ENCODE assay signal across 8 cellular contexts in the genomic region with DNA sequence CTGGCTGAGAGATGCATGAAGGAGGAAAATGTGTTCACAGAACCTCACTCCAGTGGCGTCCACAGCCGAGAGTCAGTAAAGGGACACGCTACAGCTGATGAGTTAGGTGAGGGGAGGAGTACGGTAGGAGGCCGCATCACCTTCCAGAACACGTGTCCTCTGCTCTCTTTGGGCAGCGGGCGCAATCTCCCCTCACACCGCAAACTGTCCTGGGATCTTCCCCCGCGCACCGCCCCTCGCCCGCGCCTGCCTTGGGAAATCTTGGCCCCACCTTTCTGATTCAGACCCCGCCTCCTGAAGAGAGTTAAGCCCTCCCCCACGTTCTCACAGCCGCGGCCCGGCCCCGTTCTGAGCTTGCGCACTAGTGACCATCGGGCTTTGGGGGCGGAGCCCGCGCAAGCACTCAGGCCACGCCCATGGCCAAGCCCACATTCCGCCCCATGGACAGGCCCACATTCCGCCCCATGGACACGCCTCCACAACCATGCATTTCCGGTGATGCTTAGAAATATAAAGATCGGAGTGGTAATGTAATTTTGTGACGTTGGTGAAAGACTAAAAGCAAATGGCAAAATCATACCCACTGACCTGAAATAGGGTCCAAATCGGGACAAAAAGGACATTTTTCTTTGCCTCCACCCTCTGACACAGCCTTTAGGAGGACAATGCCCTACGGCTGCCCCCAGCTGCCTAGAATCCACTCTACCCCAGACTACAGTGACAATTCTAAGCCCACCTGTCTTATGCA. TPM values are rescaled to one million over a fixed set of nuclear protein-coding genes. Genes with fewer than 3 reads are reported as not detected.
DNase-seq lines count a peak whose midpoint lies in the region; ATAC-seq and FAIRE-seq lines count a peak whose summit lies in the region.

No MANE protein-coding gene starts in this region.

- H3K4me1 ChIP-seq in CD8-positive, alpha-beta memory T cell (ENCODE audit: insufficient read depth, low read length) = no peaks in the 10 kb centered on the region
- no peaks in the 10 kb centered on the region for H3K4me1 ChIP-seq in mesodermal cell (ENCODE audit: control insufficient read depth, insufficient read depth, low read length, poor library complexity, severe bottlenecking)

- no peak for FAIRE-seq in HTR-8/SVneo (lab: Jason Lieb, UNC)
- FAIRE-seq in endometrium (lab: Jason Lieb, UNC) = peak; percentile 90

- peak overlapping the region in 5 of 8 donors; percentile 24 to 86 (median 42) for H3K27ac Mint-ChIP-seq in CD8-positive, alpha-beta memory T cell

- peaks cover 9 to 15% (median 13%) of the 10 kb centered on the region in 3 donors for H3K4me1 Mint-ChIP-seq in CD8-positive, alpha-beta memory T cell

- peaks cover 0 to 10% of the 10 kb centered on the region in 2 donors for H3K27me3 Mint-ChIP-seq in CD8-positive, alpha-beta memory T cell

- H3K9me3 ChIP-seq in CD8-positive, alpha-beta memory T cell (ENCODE audit: low read length) = no peaks in the 10 kb centered on the region
- no peaks in the 10 kb centered on the region for H3K9me3 ChIP-seq in mesodermal cell (ENCODE audit: control insufficient read depth, low read length)

- H3K4me3 Mint-ChIP-seq in CD8-positive, alpha-beta memory T cell = peak overlapping the region; percentile 84 to 92 (median 87)

- H3K36me3 ChIP-seq in CD8-positive, alpha-beta memory T cell (ENCODE audit: insufficient read depth, low read length) = no peaks in the 10 kb centered on the region
- H3K36me3 ChIP-seq in mesodermal cell (ENCODE audit: control insufficient read depth, insufficient read depth, low read length) = no peaks in the 10 kb centered on the region

- no peak overlapping the region for H3K27ac ChIP-seq in CD8-positive, alpha-beta memory T cell (ENCODE audit: low read depth, low read length)
- H3K27ac ChIP-seq in mesodermal cell (ENCODE audit: low read depth, low read length, severe bottlenecking) = no peak overlapping the region

- POLR2A ChIA-PET in CD8-positive, alpha-beta memory T cell (lab: Charles Lee) = no interaction called here

- 0% methylated on average over 1 of the region's 35 CpGs; no CpG with 5 or more reads in 1 of the 2 experiments for WGBS in mesodermal cell (ENCODE audit: insufficient coverage in 2 of 2), 2 experiments

- peak overlapping the region; percentile 65 for H3K4me3 ChIP-seq in CD8-positive, alpha-beta memory T cell (ENCODE audit: low read length)
- H3K4me3 ChIP-seq in mesodermal cell (ENCODE audit: extremely low read depth, insufficient read depth, low read length, poor library complexity, severe bottlenecking) = peak overlapping the region; percentile 32

- no peaks in the 10 kb centered on the region for H3K9me3 Mint-ChIP-seq in CD8-positive, alpha-beta memory T cell

- ATAC-seq in GM21381 (IDR thresholded peaks at IDR 0.05; ENCODE audit: unreplicated experiment) = peak; percentile 97

- CTCF ChIA-PET in CD8-positive, alpha-beta memory T cell (lab: Charles Lee) = interaction anchor here (0.6 kb wide), 1 partner anchor 56 kb away, joined by 4 read pairs; no protein-coding TSS in a partner anchor

- no peaks in the 10 kb centered on the region for H3K36me3 Mint-ChIP-seq in CD8-positive, alpha-beta memory T cell

- H3K27me3 ChIP-seq in CD8-positive, alpha-beta memory T cell (ENCODE audit: insufficient read depth, low read length, poor library complexity, severe bottlenecking) = no peaks in the 10 kb centered on the region

- DNase-seq in CD8-positive, alpha-beta memory T cell = peak; percentile 83 to 91 (median 87)
- DNase-seq in HTR-8/SVneo (ENCODE audit: insufficient read length, low spot score) = peak; percentile 51
- peak; percentile 67 for DNase-seq in NOMO-1 treated with DMSO at 0.1 percent for 48 hours (lab: John Stamatoyannopoulos, UW; ENCODE audit: unreplicated experiment)
- peak; percentile 87 for DNase-seq in activated CD8-positive, alpha-beta memory T cell treated with anti-CD3 and anti-CD28 coated beads, Interleukin-2, amount 50 U/mL, for 4 hours
- DNase-seq in stimulated activated CD8-positive, alpha-beta memory T cell treated with anti-CD3 and anti-CD28 coated beads, Interleukin-15, amount 100 ng/mL, for 1 hour (ENCODE audit: low read depth) = peak; percentile 68

RNA-seq across cellular contexts. Expression of gene SMIM10, which starts 13.3 kb away (rescaled TPM):
- total RNA-seq in CD8-positive, alpha-beta memory T cell = 1 to 10 TPM; 1.3 to 1.4 TPM
- polyA plus RNA-seq in CD8-positive, alpha-beta memory T cell = 0.36 TPM
- polyA plus RNA-seq in mesodermal cell (2013, experiment 1 of 2) = 0.92 TPM
- polyA plus RNA-seq in mesodermal cell (2013, experiment 2 of 2) = 0.71 TPM

RNA-seq across cellular contexts. Expression of gene RTL8B, which starts 18.3 kb away (rescaled TPM):
- under 1 TPM; 0.37 to 0.55 TPM for total RNA-seq in CD8-positive, alpha-beta memory T cell
- 0.43 TPM for polyA plus RNA-seq in CD8-positive, alpha-beta memory T cell
- polyA plus RNA-seq in mesodermal cell (2013, experiment 1 of 2) = 14.2 TPM
- polyA plus RNA-seq in mesodermal cell (2013, experiment 2 of 2) = 13.6 TPM

RNA-seq across cellular contexts. Expression of gene RTL8C, which starts 28.1 kb away (rescaled TPM):
- 10 to 100 TPM; 26.3 to 28.4 TPM for total RNA-seq in CD8-positive, alpha-beta memory T cell
- polyA plus RNA-seq in CD8-positive, alpha-beta memory T cell = 39.5 TPM
- 115 TPM for polyA plus RNA-seq in mesodermal cell (2013, experiment 1 of 2)
- polyA plus RNA-seq in mesodermal cell (2013, experiment 2 of 2) = 96.8 TPM

RNA-seq across cellular contexts. Expression of gene RTL8A, which starts 47.9 kb away (rescaled TPM):
- 1 to 10 TPM; 8.6 TPM for total RNA-seq in CD8-positive, alpha-beta memory T cell
- 23.8 TPM for polyA plus RNA-seq in CD8-positive, alpha-beta memory T cell
- polyA plus RNA-seq in mesodermal cell (2013, experiment 1 of 2) = 78.5 TPM
- polyA plus RNA-seq in mesodermal cell (2013, experiment 2 of 2) = 71.7 TPM
